14 cellular contexts compared by ENCODE assay signal in genomic region chr13:108769213-108770070, GRCh38.
DNase-seq lines count a peak whose midpoint lies in the region; ATAC-seq, FAIRE-seq and TF ChIP-seq lines count a peak whose summit lies in the region.
"Had no signal": no experiment of that assay in that cellular context is flagged by ENCODE, and none has a peak within 500 bp of the region (broad histone marks: within the 10 kb centered on the region; RNA-seq: fewer than 3 reads in every experiment).

No MANE protein-coding gene starts in this region.

- H3K27ac ChIP-seq in K562 (ENCODE audit: extremely low read depth, low read depth, low read length) (peak overlapping the region; percentile 99), mesendoderm (ENCODE audit: low read depth, low read length) (no peak overlapping the region), OCI-LY7 (ENCODE audit: low read depth, low read length, poor library complexity, severe bottlenecking) (no peak overlapping the region), small intestine (ENCODE audit: low read depth in 1 of 2, low read length in 1 of 2) (no peak overlapping the region)
- H3K27ac ChIP-seq in CD4-positive, alpha-beta T cell (ENCODE audit: low read depth, low read length) = no peak overlapping the region
- H3K27ac ChIP-seq: psoas muscle had no signal

- H3K27ac Mint-ChIP-seq in CD4-positive, alpha-beta T cell = no peak overlapping the region
- H3K27ac Mint-ChIP-seq: activated B cell treated with CpG ODN at 0.5 μM for 24 hours; effector memory CD8-positive, alpha-beta T cell had no signal

- H3K9me3 ChIP-seq in K562 (replicated peaks; ENCODE audit: control insufficient read depth, insufficient read depth, low read depth, low read length) (peaks cover 7% of the 10 kb centered on the region), OCI-LY7 (ENCODE audit: low read length) (no peaks in the 10 kb centered on the region), small intestine (ENCODE audit: control insufficient read depth, low read depth) (no peaks in the 10 kb centered on the region)
- no peaks in the 10 kb centered on the region for H3K9me3 ChIP-seq in CD4-positive, alpha-beta T cell (ENCODE audit: control insufficient read depth, low read length)
- H3K9me3 ChIP-seq: psoas muscle had no signal

- H3K9ac ChIP-seq in K562 (ENCODE audit: insufficient read depth in 1 of 2, low read depth in 2 of 2, low read length in 2 of 2) (peak overlapping the region; percentile 11 to 68; a peak in 3 of 4 replicates), mesendoderm (ENCODE audit: low read length) (no peak overlapping the region)

- no peaks in the 10 kb centered on the region for H3K9me1 ChIP-seq in K562 (ENCODE audit: control insufficient read depth, insufficient read depth, low read length)

- DNase-seq in H4 (ENCODE audit: low spot score) (peak; percentile 11), NB4 (ENCODE audit: low read depth) (peak; percentile 26), K562 (ENCODE audit: extremely low read depth in 1 of 4, low spot score in 3 of 4) (peak; percentile 53 to 89 (median 66)), mesendoderm (peak; percentile 25), OCI-LY7 (ENCODE audit: low spot score) (no peak), small intestine (no peak), D341Med (ENCODE audit: low spot score) (no peak)
- DNase-seq in CD4-positive, alpha-beta T cell = no peak
- DNase-seq: activated B cell treated with CpG ODN at 0.5 μM for 24 hours; DMS153; effector memory CD8-positive, alpha-beta T cell; NCI-H1105; psoas muscle had no signal

- H2BK120ac ChIP-seq in mesendoderm (ENCODE audit: low read depth, low read length) = no peak overlapping the region

- no peak overlapping the region for H4K8ac ChIP-seq in mesendoderm (ENCODE audit: low read depth, low read length)

- no peak overlapping the region for H3K56ac ChIP-seq in mesendoderm (ENCODE audit: low read length)

- CTCF ChIA-PET in K562 (lab: Yijun Ruan, JAX; ENCODE audit: low intra/inter-chr PET ratio) = no interaction called here
- CTCF ChIA-PET in OCI-LY7 (lab: Charles Lee; ENCODE audit: unreplicated experiment) = no interaction called here
- CTCF ChIA-PET in CD4-positive, alpha-beta T cell (lab: Charles Lee) = no interaction called here

- intact Hi-C loops in K562 (cut with micrococcal nuclease) (loop anchor here (5.0 to 10.0 kb wide), 3 partner anchors 125 to 545 kb away; no protein-coding TSS in a partner anchor), OCI-LY7 (cut with micrococcal nuclease; ENCODE audit: unreplicated experiment) (no loop called here)
- intact Hi-C loops in CD4-positive, alpha-beta T cell (cut with DNase I, micrococcal nuclease) = no loop called here

- H3K79me1 ChIP-seq in mesendoderm (ENCODE audit: low read length) = no peaks in the 10 kb centered on the region

- peak; percentile 99 for TF ChIP-seq EP300 in K562 (IDR thresholded peaks at IDR 0.05; ENCODE audit: low read length)

- H3K36me3 ChIP-seq in K562 (ENCODE audit: control insufficient read depth, insufficient read depth, low read length) = peaks cover 4% of the 10 kb centered on the region; the same call in 1 of the 3 replicates
- H3K36me3 ChIP-seq in mesendoderm (ENCODE audit: control insufficient read depth, insufficient read depth, low read length) = no peaks in the 10 kb centered on the region
- H3K36me3 ChIP-seq in OCI-LY7 (ENCODE audit: insufficient read depth, low read length) = no peaks in the 10 kb centered on the region
- no peaks in the 10 kb centered on the region for H3K36me3 ChIP-seq in small intestine (ENCODE audit: control insufficient read depth in 2 of 2, insufficient read depth in 2 of 2, low read length in 2 of 2)

- no peak overlapping the region for H4K5ac ChIP-seq in mesendoderm (ENCODE audit: low read length)

- H3K36me3 Mint-ChIP-seq in CD4-positive, alpha-beta T cell (ENCODE audit: low read depth) = no peaks in the 10 kb centered on the region

- H2AFZ ChIP-seq in K562 (ENCODE audit: low read depth, low read length) = peak overlapping the region; percentile 86
- no peak overlapping the region for H2AFZ ChIP-seq in OCI-LY7 (ENCODE audit: low read length)

- no peak overlapping the region for H2BK5ac ChIP-seq in mesendoderm (ENCODE audit: low read length)

- H3K9me3 Mint-ChIP-seq in CD4-positive, alpha-beta T cell = no peaks in the 10 kb centered on the region
- H3K9me3 Mint-ChIP-seq: activated B cell treated with CpG ODN at 0.5 μM for 24 hours had no signal

- BruUV-seq in K562 (replicated peaks; lab: Mats Ljungman, UMichigan) (no TSS peak), OCI-LY7 (replicated peaks; lab: Mats Ljungman, UMichigan) (no TSS peak)

- TF ChIP-seq POLR2A in NB4 (IDR thresholded peaks at IDR 0.05; ENCODE audit: extremely low read depth, insufficient read length) (no peak), K562 (conservative IDR thresholded peaks at IDR 0.05) (no peak)

- in situ Hi-C loops in K562 (cut with MboI) = loop anchor here (10.0 kb wide), 1 partner anchor 1515 kb away; no protein-coding TSS in a partner anchor

- TF ChIP-seq CTCF in NB4 (IDR thresholded peaks at IDR 0.05; ENCODE audit: low read depth, low read length) (no peak), K562 (IDR thresholded peaks at IDR 0.05 in 2 of 3, conservative IDR thresholded peaks at IDR 0.05 in 1 of 3; ENCODE audit: insufficient read depth in 2 of 3, low read depth in 1 of 3, low read length in 3 of 3) (no peak), OCI-LY7 (conservative IDR thresholded peaks at IDR 0.05; ENCODE audit: low read length) (no peak)
- no peak for TF ChIP-seq CTCF in CD4-positive, alpha-beta T cell (IDR thresholded peaks at IDR 0.05)

- H2AK5ac ChIP-seq in mesendoderm (ENCODE audit: low read length) = no peak overlapping the region

- ATAC-seq in K562 = peak; percentile 94
- ATAC-seq in CD4-positive, alpha-beta T cell (ENCODE audit: poor library complexity) = no peak
- ATAC-seq: effector memory CD8-positive, alpha-beta T cell; psoas muscle had no signal

- TF ChIP-seq RAD21 in K562 (CRISPR knock-in tag; conservative IDR thresholded peaks at IDR 0.05 in 1 of 2, IDR thresholded peaks at IDR 0.05 in 1 of 2) = peak in 1 of 2 experiments; percentile 14; a peak in 1 of 4 replicates

- no peak overlapping the region for H3K4me3 Mint-ChIP-seq in CD4-positive, alpha-beta T cell
- H3K4me3 Mint-ChIP-seq: activated B cell treated with CpG ODN at 0.5 μM for 24 hours; effector memory CD8-positive, alpha-beta T cell had no signal

- H3K4me1 ChIP-seq in K562 (replicated peaks in 1 of 2; ENCODE audit: control insufficient read depth in 2 of 2, insufficient read depth in 2 of 2, low read length in 2 of 2) (peaks cover 0 to 18% of the 10 kb centered on the region in 2 experiments; a peak in 2 of 5 replicates), mesendoderm (ENCODE audit: control insufficient read depth, low read depth, low read length) (no peaks in the 10 kb centered on the region), OCI-LY7 (ENCODE audit: insufficient read depth, low read length, poor library complexity, severe bottlenecking) (no peaks in the 10 kb centered on the region), small intestine (ENCODE audit: control insufficient read depth in 2 of 2, insufficient read depth in 1 of 2, low read depth in 1 of 2, low read length in 1 of 2) (no peaks in the 10 kb centered on the region)
- H3K4me1 ChIP-seq: psoas muscle had no signal

- H3K4me2 ChIP-seq in K562 (ENCODE audit: insufficient read depth, low read length) (peak overlapping the region; percentile 61), mesendoderm (ENCODE audit: low read length) (no peak overlapping the region), OCI-LY7 (ENCODE audit: low read length) (no peak overlapping the region)

- H3K9me2 ChIP-seq in OCI-LY7 (ENCODE audit: insufficient read depth, low read length) = no peaks in the 10 kb centered on the region

- H2BK15ac ChIP-seq in mesendoderm (replicated peaks; ENCODE audit: low read depth) = no peak overlapping the region

- H3K4me1 Mint-ChIP-seq in CD4-positive, alpha-beta T cell (ENCODE audit: low read depth) = no peaks in the 10 kb centered on the region
- H3K4me1 Mint-ChIP-seq: activated B cell treated with CpG ODN at 0.5 μM for 24 hours had no signal

- POLR2A ChIA-PET in K562 (lab: Yijun Ruan, JAX) = no interaction called here
- POLR2A ChIA-PET in OCI-LY7 (lab: Charles Lee) = no interaction called here
- POLR2A ChIA-PET in CD4-positive, alpha-beta T cell (lab: Charles Lee) = no interaction called here

- no peak overlapping the region for H3K18ac ChIP-seq in mesendoderm (ENCODE audit: low read length)

- no peak overlapping the region for H3K23ac ChIP-seq in mesendoderm (ENCODE audit: low read length)

- no peak overlapping the region for H3K4me3 ChIP-seq in NB4 (ENCODE audit: low read depth, low read length)
- no peak overlapping the region for H3K4me3 ChIP-seq in K562
- no peak overlapping the region for H3K4me3 ChIP-seq in mesendoderm (ENCODE audit: low read length)
- no peak overlapping the region for H3K4me3 ChIP-seq in OCI-LY7 (ENCODE audit: low read depth, low read length, poor library complexity, severe bottlenecking)
- no peak overlapping the region for H3K4me3 ChIP-seq in small intestine (ENCODE audit: low read depth in 1 of 2, low read length in 2 of 2)
- H3K4me3 ChIP-seq: psoas muscle had no signal

- H3K79me2 ChIP-seq in K562 (ENCODE audit: control insufficient read depth, insufficient read depth, low read length) (no peaks in the 10 kb centered on the region; the same call in 2 of the 3 replicates), mesendoderm (ENCODE audit: control insufficient read depth, insufficient read depth, low read length) (no peaks in the 10 kb centered on the region), OCI-LY7 (ENCODE audit: insufficient read depth, low read depth, low read length) (no peaks in the 10 kb centered on the region)

- 5% methylated on average over 7 of the region's 10 CpGs for WGBS in K562 (ENCODE audit: insufficient coverage, low coverage, missing lambda C conversion rate)
- 100% methylated on average over 2 of the region's 10 CpGs for WGBS in mesendoderm (ENCODE audit: extremely low coverage, insufficient coverage, low lambda C conversion rate)
- WGBS in small intestine, 3 donors = 38 to 65% (median 51%) methylated on average over 10 of the region's 10 CpGs

- H3K27me3 Mint-ChIP-seq in CD4-positive, alpha-beta T cell = peaks cover 14% of the 10 kb centered on the region
- H3K27me3 Mint-ChIP-seq: activated B cell treated with CpG ODN at 0.5 μM for 24 hours; effector memory CD8-positive, alpha-beta T cell had no signal

- H3K27me3 ChIP-seq in K562 (ENCODE audit: control insufficient read depth in 2 of 2, insufficient read depth in 2 of 2, low read length in 2 of 2) (no peaks in the 10 kb centered on the region), mesendoderm (ENCODE audit: insufficient read depth, low read length, poor library complexity) (no peaks in the 10 kb centered on the region), small intestine (ENCODE audit: control insufficient read depth in 2 of 2, insufficient read depth in 2 of 2, low read length in 2 of 2) (no peaks in the 10 kb centered on the region)
- no peaks in the 10 kb centered on the region for H3K27me3 ChIP-seq in CD4-positive, alpha-beta T cell (ENCODE audit: control insufficient read depth, insufficient read depth, low read length)

- FAIRE-seq in K562 (lab: Jason Lieb, UNC) (peak; percentile 97), small intestine (lab: Jason Lieb, UNC) (no peak)
- FAIRE-seq: keratinocyte had no signal

- H4K20me1 ChIP-seq in K562 (replicated peaks; ENCODE audit: control insufficient read depth, insufficient read depth, low read length) (no peaks in the 10 kb centered on the region), OCI-LY7 (ENCODE audit: insufficient read depth, low read length) (no peaks in the 10 kb centered on the region)

- no peak overlapping the region for H3K4ac ChIP-seq in mesendoderm (ENCODE audit: low read depth, low read length)

Comparison
In these comparisons a context has a peak if more than half of its experiments do, and no peak if none do; other contexts are left out.
1. DNase-seq: peak in H4 (single experiment), NB4 (single experiment), K562 (4 of 4) and mesendoderm (single experiment); none in OCI-LY7 (single experiment), small intestine (single experiment), CD4-positive, alpha-beta T cell (0 of 10) and D341Med (single experiment).